Comparison of ENCODE assay signal across 19 cellular contexts in genomic region chr2:12764075-12764722, GRCh38. TPM values are rescaled to one million over a fixed set of nuclear protein-coding genes. Genes with fewer than 3 reads are reported as not detected.
A peak's percentile ranks its signal among the peaks of the same experiment; 100 is the strongest.
DNase-seq lines count a peak whose midpoint lies in the region; ATAC-seq and TF ChIP-seq lines count a peak whose summit lies in the region.
"Had no signal": no experiment of that assay in that cellular context is flagged by ENCODE, and none has a peak within 500 bp of the region (broad histone marks: within the 10 kb centered on the region; RNA-seq: fewer than 3 reads in every experiment).

No MANE protein-coding gene starts in this region.

- ATAC-seq in left cardiac atrium, result peak in 1 of 2 donors; percentile 88
- no peak for ATAC-seq in Right ventricle myocardium inferior
- no peak for ATAC-seq in GM19397 (IDR thresholded peaks at IDR 0.05; ENCODE audit: unreplicated experiment)
- ATAC-seq: activated naive CD4-positive, alpha-beta T cell treated with anti-CD3 and anti-CD28 coated beads, Interleukin-2, amount 50 U/mL, for 72 hours; K562 had no signal

- peak; percentile 29 for DNase-seq in left cardiac atrium
- no peak for DNase-seq in Right ventricle myocardium inferior (ENCODE audit: missing footprints)
- peak; percentile 93 for DNase-seq in RPMI7951 (ENCODE audit: low read depth)
- peak; percentile 88 for DNase-seq in fibroblast of mammary gland (ENCODE audit: low read depth)
- DNase-seq in stromal cell of bone marrow (ENCODE audit: low read depth), result peak; percentile 56
- DNase-seq in mesenteric fat pad (ENCODE audit: low spot score), result no peak
- DNase-seq in NCI-H2107 treated with DMSO at 0.1 percent for 48 hours (lab: John Stamatoyannopoulos, UW; ENCODE audit: unreplicated experiment), result no peak
- DNase-seq: activated CD4-positive, alpha-beta T cell treated with anti-CD3 and anti-CD28 coated beads, Interleukin-2, amount 50 U/mL, for 1 hour; activated T-cell treated with anti-CD3 and anti-CD28 coated beads, Interleukin-2, amount 50 U/mL, for 1 hour; CD8-positive, alpha-beta memory T cell; islet precursor cell; NCI-H1436; pancreas; upper lobe of left lung had no signal

- TF ChIP-seq CTCF in fibroblast of mammary gland (conservative IDR thresholded peaks at IDR 0.05; ENCODE audit: control insufficient read depth, insufficient read depth, low read depth, low read length), result no peak

- intact Hi-C loops in left cardiac atrium (cut with DNase I), result no loop called here
- intact Hi-C loops in Right ventricle myocardium inferior (cut with DNase I), result no loop called here

- H3K4me3 ChIP-seq in fibroblast of mammary gland (ENCODE audit: control insufficient read depth, low read depth, low read length), result no peak overlapping the region
- H3K4me3 ChIP-seq: K562, pancreas, SK-N-MC, skin epidermis, upper lobe of left lung had no signal

RNA-seq across cellular contexts. Expression of gene TRIB2, which starts 47.5 kb away (rescaled TPM):
- 10 to 100 TPM; 32.5 to 43.6 TPM for total RNA-seq in left cardiac atrium
- total RNA-seq in Right ventricle myocardium inferior, result 33.4 TPM
- 132 and 150 TPM in 2 replicates for total RNA-seq in RPMI7951 (2014; rRNA removed; shearing (Covaris generic))
- 43.8 TPM for total RNA-seq in mesenteric fat pad

Comparison
In these comparisons a context has a peak if more than half of its experiments do, and no peak if none do; other contexts are left out.
1. DNase-seq: peak in left cardiac atrium (single experiment), RPMI7951 (single experiment), fibroblast of mammary gland (single experiment) and stromal cell of bone marrow (single experiment); none in Right ventricle myocardium inferior (single experiment), mesenteric fat pad (single experiment) and NCI-H2107 treated with DMSO at 0.1 percent for 48 hours (single experiment).